In the genomic region with DNA sequence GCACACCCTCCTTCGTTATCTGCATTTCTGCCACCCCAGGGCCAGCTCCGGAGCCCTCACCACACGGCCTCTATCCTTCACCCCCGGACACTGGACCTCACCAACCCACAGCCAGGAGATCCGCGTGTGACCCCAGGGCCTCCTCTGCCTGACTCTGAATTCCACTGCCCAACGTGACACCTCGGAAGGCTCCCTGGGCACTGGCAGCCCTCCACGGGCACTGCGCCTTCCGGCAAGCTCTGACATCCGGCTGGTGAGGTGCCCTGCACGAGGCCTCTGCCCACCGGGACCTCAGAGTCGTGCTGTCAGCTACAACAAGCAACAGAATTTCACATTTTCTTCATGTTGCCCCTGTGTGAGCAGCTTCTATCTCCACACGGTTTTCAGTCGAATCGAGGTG, we compare ENCODE assay signal across 8 cellular contexts.
"Had no signal": no experiment of that assay in that cellular context is flagged by ENCODE, and none has a peak within 500 bp of the region (broad histone marks: within the 10 kb centered on the region; RNA-seq: fewer than 3 reads in every experiment).

No MANE protein-coding gene starts in this region.

- H3K27me3 Mint-ChIP-seq: activated naive CD8-positive, alpha-beta T cell treated with anti-CD3 and anti-CD28 coated beads, Interleukin-2, amount 50 U/mL, for 24 hours had no signal

- H3K27ac Mint-ChIP-seq: activated naive CD8-positive, alpha-beta T cell treated with anti-CD3 and anti-CD28 coated beads, Interleukin-2, amount 50 U/mL, for 24 hours had no signal

- H3K4me3 Mint-ChIP-seq: activated naive CD8-positive, alpha-beta T cell treated with anti-CD3 and anti-CD28 coated beads, Interleukin-2, amount 50 U/mL, for 24 hours had no signal

- ATAC-seq: activated naive CD8-positive, alpha-beta T cell treated with anti-CD3 and anti-CD28 coated beads, Interleukin-2, amount 50 U/mL, for 24 hours; left lobe of liver had no signal

- H3K27ac ChIP-seq: ascending aorta, heart right ventricle, pancreas, tibial artery had no signal

- DNase-seq: activated CD4-positive, alpha-beta T cell treated with anti-CD3 and anti-CD28 coated beads, Interleukin-2, amount 50 U/mL, for 4 hours; activated naive CD8-positive, alpha-beta T cell treated with anti-CD3 and anti-CD28 coated beads, Interleukin-2, amount 50 U/mL, for 24 hours; activated T-cell treated with anti-CD3 and anti-CD28 coated beads, Interleukin-2, amount 50 U/mL, for 48 hours; heart right ventricle; tibial artery had no signal

- H3K36me3 ChIP-seq: pancreas had no signal

- H3K4me1 ChIP-seq: ascending aorta, pancreas had no signal

- H3K9me3 ChIP-seq: ascending aorta, heart right ventricle, pancreas, tibial artery had no signal

- H3K4me1 Mint-ChIP-seq: activated naive CD8-positive, alpha-beta T cell treated with anti-CD3 and anti-CD28 coated beads, Interleukin-2, amount 50 U/mL, for 24 hours had no signal

- H3K27me3 ChIP-seq: ascending aorta, heart right ventricle, pancreas, tibial artery had no signal

- H3K4me3 ChIP-seq: ascending aorta, heart right ventricle, pancreas, tibial artery had no signal

- H3K9me3 Mint-ChIP-seq: activated naive CD8-positive, alpha-beta T cell treated with anti-CD3 and anti-CD28 coated beads, Interleukin-2, amount 50 U/mL, for 24 hours had no signal
